ENCODE assay signal across 19 cellular contexts in genomic region chr16:56247018-56247417, GRCh38. TPM values are rescaled to one million over a fixed set of nuclear protein-coding genes. Genes with fewer than 3 reads are reported as not detected.
A peak's percentile ranks its signal among the peaks of the same experiment; 100 is the strongest.
DNase-seq lines count a peak whose midpoint lies in the region; ATAC-seq, FAIRE-seq and TF ChIP-seq lines count a peak whose summit lies in the region.
"Had no signal": no experiment of that assay in that cellular context is flagged by ENCODE, and none has a peak within 500 bp of the region (broad histone marks: within the 10 kb centered on the region; RNA-seq: fewer than 3 reads in every experiment).

No MANE protein-coding gene starts in this region.

- peaks cover 4% of the 10 kb centered on the region for H3K9me3 Mint-ChIP-seq in astrocyte (ENCODE audit: unreplicated experiment)

- TF ChIP-seq POLR2A in right lobe of liver (IDR thresholded peaks at IDR 0.05) = no peak

- H3K4me1 ChIP-seq in right cardiac atrium (ENCODE audit: control insufficient read depth, insufficient read depth, low read length) (peaks cover 11% of the 10 kb centered on the region), astrocyte (ENCODE audit: insufficient read depth, low read length) (no peaks in the 10 kb centered on the region), right lobe of liver (peaks cover 0 to 34% (median 15%) of the 10 kb centered on the region in 4 donors)

- no peaks in the 10 kb centered on the region for H4K20me1 ChIP-seq in astrocyte (ENCODE audit: insufficient read depth, low read length)

- peak overlapping the region; percentile 51 for H3K27ac Mint-ChIP-seq in astrocyte (ENCODE audit: unreplicated experiment)

- 93% methylated on average over 8 of the region's 8 CpGs for WGBS in right cardiac atrium
- 92% methylated on average over 2 of the region's 8 CpGs for WGBS in right lobe of liver (ENCODE audit: insufficient coverage, low coverage, low lambda C conversion rate, missing lambda C conversion rate)

- TF ChIP-seq CTCF in astrocyte (IDR thresholded peaks at IDR 0.05; ENCODE audit: insufficient read depth, low read depth, low read length) = no peak
- TF ChIP-seq CTCF in right lobe of liver (IDR thresholded peaks at IDR 0.05) = no peak

- H3K79me2 ChIP-seq in astrocyte (ENCODE audit: insufficient read depth, low read length) = no peaks in the 10 kb centered on the region

- H3K27me3 ChIP-seq in right cardiac atrium (ENCODE audit: control insufficient read depth, insufficient read depth) = no peaks in the 10 kb centered on the region
- H3K27me3 ChIP-seq in astrocyte (ENCODE audit: insufficient read depth, low read length) = no peaks in the 10 kb centered on the region
- H3K27me3 ChIP-seq in right lobe of liver = no peaks in the 10 kb centered on the region
- H3K27me3 ChIP-seq: BE2C had no signal

- intact Hi-C loops in Right ventricle myocardium superior (cut with DNase I) (no loop called here), right cardiac atrium (cut with DNase I) (no loop called here), right lobe of liver (cut with DNase I) (no loop called here)

- peaks cover 10% of the 10 kb centered on the region for H3K4me1 Mint-ChIP-seq in astrocyte (ENCODE audit: low read depth, unreplicated experiment)
- H3K4me1 Mint-ChIP-seq: CD4-positive, alpha-beta memory T cell had no signal

- no peak overlapping the region for H3K4me2 ChIP-seq in astrocyte (ENCODE audit: low read length)

- H3K27ac ChIP-seq in right cardiac atrium (ENCODE audit: low read length) = no peak overlapping the region
- H3K27ac ChIP-seq in astrocyte (ENCODE audit: low read depth, low read length) = no peak overlapping the region
- peak overlapping the region in 2 of 3 donors; percentile 52 to 75 for H3K27ac ChIP-seq in right lobe of liver
- peak overlapping the region; percentile 96 for H3K27ac ChIP-seq in substantia nigra (ENCODE audit: low read depth, low read length, poor library complexity, severe bottlenecking)
- H3K27ac ChIP-seq: HL-60 had no signal

- H3K4me3 ChIP-seq in right cardiac atrium (ENCODE audit: low read length) = no peak overlapping the region
- H3K4me3 ChIP-seq in astrocyte (ENCODE audit: insufficient read depth, low read depth, low read length) = no peak overlapping the region
- H3K4me3 ChIP-seq in right lobe of liver = no peak overlapping the region

- peaks cover 8% of the 10 kb centered on the region for H3K27me3 Mint-ChIP-seq in astrocyte (ENCODE audit: low read depth, unreplicated experiment)
- H3K27me3 Mint-ChIP-seq: CD4-positive, alpha-beta memory T cell had no signal

- ATAC-seq in Right ventricle myocardium superior (ENCODE audit: poor library complexity) = peak; percentile 28
- ATAC-seq in right cardiac atrium = no peak
- no peak for ATAC-seq in right lobe of liver
- no peak for ATAC-seq in HG03097 (IDR thresholded peaks at IDR 0.05; ENCODE audit: low FRiP score, unreplicated experiment)

- H2AFZ ChIP-seq in astrocyte (ENCODE audit: low read depth, low read length) = no peak overlapping the region

- H3K9ac ChIP-seq in astrocyte (ENCODE audit: low read length) = no peak overlapping the region

- no peaks in the 10 kb centered on the region for H3K9me3 ChIP-seq in right cardiac atrium (ENCODE audit: control insufficient read depth, low read length)
- no peaks in the 10 kb centered on the region for H3K9me3 ChIP-seq in astrocyte (ENCODE audit: insufficient read depth, low read depth, low read length)
- no peaks in the 10 kb centered on the region for H3K9me3 ChIP-seq in right lobe of liver
- H3K9me3 ChIP-seq: BE2C had no signal

- no peak for DNase-seq in Right ventricle myocardium superior
- no peak for DNase-seq in right cardiac atrium
- no peak for DNase-seq in astrocyte (ENCODE audit: low read depth)
- no peak for DNase-seq in right lobe of liver
- no peak for DNase-seq in substantia nigra (lab: John Stamatoyannopoulos, UW)
- no peak for DNase-seq in activated CD4-positive, CD25-positive, alpha-beta regulatory T cell (lab: John Stamatoyannopoulos, UW)
- DNase-seq in NCI-H1092 treated with DMSO at 0.1 percent for 48 hours (lab: John Stamatoyannopoulos, UW) = no peak
- DNase-seq: 8988T; CD4-positive, alpha-beta memory T cell; DMS79; HCEC 1CT; MV-4-11; NCI-H1417 treated with DMSO at 0.1 percent for 48 hours; NCI-H1930; NCI-H446 treated with DMSO at 0.1 percent for 48 hours had no signal

- no peak overlapping the region for H3K4me3 Mint-ChIP-seq in astrocyte (ENCODE audit: unreplicated experiment)
- H3K4me3 Mint-ChIP-seq: CD4-positive, alpha-beta memory T cell had no signal

- FAIRE-seq in astrocyte (lab: Jason Lieb, UNC) = no peak

- no peaks in the 10 kb centered on the region for H3K36me3 Mint-ChIP-seq in astrocyte (ENCODE audit: low read depth, unreplicated experiment)

- H3K36me3 ChIP-seq in astrocyte (ENCODE audit: insufficient read depth, low read length) (no peaks in the 10 kb centered on the region), right lobe of liver (no peaks in the 10 kb centered on the region)

RNA-seq across cellular contexts. Expression of gene GNAO1, which starts 55.7 kb away (rescaled TPM):
- total RNA-seq in Right ventricle myocardium superior = 25.9 TPM
- total RNA-seq in right cardiac atrium = 100 to 1,000 TPM in 3 of 4 donors, 10 to 100 TPM in 1; 96.7 to 163 (median 139) TPM
- polyA plus RNA-seq in right cardiac atrium = 69.4 TPM
- 1.7 and 2.8 TPM in 2 replicates for total RNA-seq in astrocyte
- 10 to 100 TPM; 18.2 to 45.1 (median 21.5) TPM for total RNA-seq in right lobe of liver
- total RNA-seq: G401 had no signal

Comparison
In these comparisons a context has a peak if more than half of its experiments do, and no peak if none do; other contexts are left out.
1. H3K27ac ChIP-seq: peak in right lobe of liver (2 of 3) and substantia nigra (single experiment); none in right cardiac atrium (single experiment) and astrocyte (single experiment).